In genomic region chr7:72640740-72641139, GRCh38 we compare ENCODE assay signal across 8 cellular contexts.
DNase-seq lines count a peak whose midpoint lies in the region; ATAC-seq and TF ChIP-seq lines count a peak whose summit lies in the region.
"Not testable (repeated sequence)": the region's sequence is repeated elsewhere in the genome, so short reads cannot be mapped to it uniquely, and the experiment has no call there.

No MANE protein-coding gene starts in this region.

- H3K79me2 ChIP-seq in neural progenitor cell (ENCODE audit: low read depth): not testable (repeated sequence)

- H4K20me1 ChIP-seq in neural progenitor cell (ENCODE audit: low read depth): not testable (repeated sequence)

- H3K9me3 Mint-ChIP-seq in activated T-cell treated with anti-CD3 and anti-CD28 coated beads, Interleukin-2, amount 50 U/mL, for 72 hours; neural progenitor cell: not testable (repeated sequence)

- peak; percentile 3 for DNase-seq in GM10266 (ENCODE audit: extremely low spot score)
- DNase-seq in activated T-cell treated with anti-CD3 and anti-CD28 coated beads, Interleukin-2, amount 50 U/mL, for 72 hours; neural progenitor cell (ENCODE audit: low spot score): not testable (repeated sequence)

- H3K4me3 ChIP-seq in neural progenitor cell: not testable (repeated sequence)

- not testable (repeated sequence) for H2AFZ ChIP-seq in neural progenitor cell (replicated peaks)

- H3K36me3 ChIP-seq in neural progenitor cell: not testable (repeated sequence)

- peaks cover 21% of the 10 kb centered on the region for H3K4me1 ChIP-seq in neural progenitor cell

- TF ChIP-seq CTCF in GM10266 (IDR thresholded peaks at IDR 0.05; ENCODE audit: control insufficient read depth, insufficient read depth, low read depth, missing control alignments); neural progenitor cell (IDR thresholded peaks at IDR 0.05): not testable (repeated sequence)

- H3K4me3 Mint-ChIP-seq in activated T-cell treated with anti-CD3 and anti-CD28 coated beads, Interleukin-2, amount 50 U/mL, for 72 hours; neural progenitor cell: not testable (repeated sequence)

- peak; percentile 88 for ATAC-seq in GM18867 (IDR thresholded peaks at IDR 0.05; ENCODE audit: unreplicated experiment)
- peak; percentile 65 for ATAC-seq in GM19463 (IDR thresholded peaks at IDR 0.05; ENCODE audit: unreplicated experiment)
- ATAC-seq in GM21528 (IDR thresholded peaks at IDR 0.05; ENCODE audit: low FRiP score, unreplicated experiment): peak; percentile 71
- peak; percentile 65 for ATAC-seq in HG02798 (IDR thresholded peaks at IDR 0.05; ENCODE audit: poor library complexity, unreplicated experiment)
- peak; percentile 77 for ATAC-seq in HG03432 (IDR thresholded peaks at IDR 0.05; ENCODE audit: unreplicated experiment)
- not testable (repeated sequence) for ATAC-seq in activated T-cell treated with anti-CD3 and anti-CD28 coated beads, Interleukin-2, amount 50 U/mL, for 72 hours (replicated peaks in 1 of 2)

- H3K36me3 Mint-ChIP-seq in activated T-cell treated with anti-CD3 and anti-CD28 coated beads, Interleukin-2, amount 50 U/mL, for 72 hours (ENCODE audit: insufficient read depth in 2 of 2); neural progenitor cell: not testable (repeated sequence)

- peak overlapping the region; percentile 63 for H3K27ac ChIP-seq in neural progenitor cell

- H3K27me3 Mint-ChIP-seq in activated T-cell treated with anti-CD3 and anti-CD28 coated beads, Interleukin-2, amount 50 U/mL, for 72 hours (ENCODE audit: low read depth); neural progenitor cell (ENCODE audit: insufficient read depth, low read depth): not testable (repeated sequence)

- not testable (repeated sequence) for H3K9me3 ChIP-seq in neural progenitor cell (ENCODE audit: low read depth)

- H3K27ac Mint-ChIP-seq in activated T-cell treated with anti-CD3 and anti-CD28 coated beads, Interleukin-2, amount 50 U/mL, for 72 hours: peak overlapping the region; percentile 43
- not testable (repeated sequence) for H3K27ac Mint-ChIP-seq in neural progenitor cell

- not testable (repeated sequence) for H3F3A ChIP-seq in neural progenitor cell (ENCODE audit: low read depth)

- not testable (repeated sequence) for H3K4me1 Mint-ChIP-seq in activated T-cell treated with anti-CD3 and anti-CD28 coated beads, Interleukin-2, amount 50 U/mL, for 72 hours (ENCODE audit: low read depth); neural progenitor cell

- H3K9ac ChIP-seq in neural progenitor cell: not testable (repeated sequence)

- not testable (repeated sequence) for H3K27me3 ChIP-seq in neural progenitor cell

- H3K4me2 ChIP-seq in neural progenitor cell: peak overlapping the region; percentile 4
